Comparison of ENCODE assay signal across 7 cellular contexts in genomic region chr15:77907824-77908751, GRCh38.
DNase-seq lines count a peak whose midpoint lies in the region; TF ChIP-seq lines count a peak whose summit lies in the region.

No MANE protein-coding gene starts in this region.

- H3K4me3 ChIP-seq in MG63 (no peak overlapping the region), foreskin fibroblast (ENCODE audit: low read depth in 1 of 2, low read length in 2 of 2) (no peak overlapping the region)

- no peaks in the 10 kb centered on the region for H3K9me3 ChIP-seq in MG63

- peak; percentile 32 for DNase-seq in GM03348 (ENCODE audit: low spot score)
- peak; percentile 65 for DNase-seq in MG63
- peak; percentile 43 for DNase-seq in activated CD4-positive, alpha-beta T cell treated with anti-CD3 and anti-CD28 coated beads, Interleukin-2, amount 50 U/mL, for 1 hour
- DNase-seq in foreskin fibroblast: peak in 1 of 2 donors; percentile 51
- DNase-seq in stimulated activated CD4-positive, alpha-beta T cell treated with anti-CD3 and anti-CD28 coated beads, Interleukin-1b, Interleukin-23, amount 100 ng/mL, for 48 hours: peak; percentile 76
- no peak for DNase-seq in NCI-H2196 treated with DMSO at 0.1 percent for 48 hours (lab: John Stamatoyannopoulos, UW; ENCODE audit: unreplicated experiment)
- DNase-seq in germinal center (ENCODE audit: low spot score): no peak

- peaks cover 2% of the 10 kb centered on the region; the same call in 1 of the 2 replicates for H3K27me3 ChIP-seq in MG63

- no peaks in the 10 kb centered on the region for H3K36me3 ChIP-seq in MG63

- TF ChIP-seq CTCF in foreskin fibroblast (IDR thresholded peaks at IDR 0.05; ENCODE audit: low read depth, low read length): peak; percentile 40

Comparison
In these comparisons a context has a peak if more than half of its experiments do, and no peak if none do; other contexts are left out.
1. DNase-seq: peak in GM03348 (single experiment), MG63 (single experiment), activated CD4-positive, alpha-beta T cell treated with anti-CD3 and anti-CD28 coated beads, Interleukin-2, amount 50 U/mL, for 1 hour (single experiment) and stimulated activated CD4-positive, alpha-beta T cell treated with anti-CD3 and anti-CD28 coated beads, Interleukin-1b, Interleukin-23, amount 100 ng/mL, for 48 hours (single experiment); none in NCI-H2196 treated with DMSO at 0.1 percent for 48 hours (single experiment) and germinal center (single experiment).